9 cellular contexts compared by ENCODE assay signal in genomic region chr6:98027898-98028297, GRCh38.
"Had no signal": no experiment of that assay in that cellular context is flagged by ENCODE, and none has a peak within 500 bp of the region (broad histone marks: within the 10 kb centered on the region; RNA-seq: fewer than 3 reads in every experiment).

No MANE protein-coding gene starts in this region.

- H3K27ac ChIP-seq: GM23248, KMS-11 had no signal

- H3K4me2 ChIP-seq: KMS-11 had no signal

- FAIRE-seq: H1, H54, HTR-8/SVneo had no signal

- DNase-seq: GM23248, H9, HCEC 1CT, Karpas-422, KBM-7 had no signal

- H3K4me3 ChIP-seq: GM23248 had no signal

- H3K9ac ChIP-seq: GM23248, KMS-11 had no signal

- H2AFZ ChIP-seq: GM23248 had no signal
